ENCODE assay signal across 2 cellular contexts in the genomic region with DNA sequence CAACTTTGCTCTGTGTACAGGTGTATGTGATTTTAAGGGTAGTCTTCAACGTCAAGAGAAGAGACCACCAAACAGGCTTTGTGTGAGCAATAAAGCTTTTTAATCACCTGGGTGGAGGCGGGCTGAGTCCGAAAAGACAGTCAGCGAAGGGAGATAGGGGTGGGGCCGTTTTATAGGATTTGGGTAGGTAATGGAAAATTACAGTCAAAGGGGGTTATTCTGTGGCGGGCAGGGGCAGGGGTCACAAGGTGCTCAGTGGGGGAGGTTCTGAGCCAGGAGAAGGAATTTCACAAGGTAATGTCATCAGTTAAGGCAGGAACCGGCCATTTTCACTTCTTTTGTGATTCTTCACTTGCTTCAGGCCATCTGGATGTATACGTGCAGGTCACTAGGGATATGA. TPM values are rescaled to one million over a fixed set of nuclear protein-coding genes. Genes with fewer than 3 reads are reported as not detected.
"Had no signal": no experiment of that assay in that cellular context is flagged by ENCODE, and none has a peak within 500 bp of the region (broad histone marks: within the 10 kb centered on the region; RNA-seq: fewer than 3 reads in every experiment).

No MANE protein-coding gene starts in this region.

RNA-seq across cellular contexts. Expression of a gene that starts 9.4 kb away (rescaled TPM):
- total RNA-seq: HepG2, Peyer's patch had no signal
